In genomic region chr10:37737336-37737735, GRCh38 we compare ENCODE assay signal across 3 cellular contexts.
"Had no signal": no experiment of that assay in that cellular context is flagged by ENCODE, and none has a peak within 500 bp of the region (broad histone marks: within the 10 kb centered on the region; RNA-seq: fewer than 3 reads in every experiment).

No MANE protein-coding gene starts in this region.

- ATAC-seq: GM12878 had no signal

- DNase-seq: GDM1, GF-D8 had no signal

- H3K4me3 ChIP-seq: GM12878 had no signal
